Comparison of ENCODE assay signal across 8 cellular contexts in genomic region chr7:76317782-76318487, GRCh38. TPM values are rescaled to one million over a fixed set of nuclear protein-coding genes. Genes with fewer than 3 reads are reported as not detected.
DNase-seq lines count a peak whose midpoint lies in the region; ATAC-seq and TF ChIP-seq lines count a peak whose summit lies in the region.

No MANE protein-coding gene starts in this region.

- peak overlapping the region; percentile 84 for H3K9ac ChIP-seq in BLaER1

- H3K27me3 Mint-ChIP-seq in activated CD4-positive, alpha-beta T cell treated with anti-CD3 and anti-CD28 coated beads, Interleukin-2, amount 10 ng/mL, durations not matched to agents 24 days and 14 days: no peaks in the 10 kb centered on the region

- peaks cover 18% of the 10 kb centered on the region for H3K36me3 ChIP-seq in BLaER1
- peaks cover 0 to 8% of the 10 kb centered on the region in 2 donors for H3K36me3 ChIP-seq in left lung

- H3K27ac ChIP-seq in BLaER1 (peak overlapping the region; percentile 84), left lung (peak overlapping the region; percentile 86 to 91)

- ATAC-seq in GM19324 (IDR thresholded peaks at IDR 0.05; ENCODE audit: low FRiP score, unreplicated experiment) (peak; percentile 96), HG03460 (IDR thresholded peaks at IDR 0.05; ENCODE audit: unreplicated experiment) (peak; percentile 91), left lung (peak; percentile 94)

- H3K4me1 ChIP-seq in BLaER1: peaks cover 39% of the 10 kb centered on the region
- H3K4me1 ChIP-seq in left lung: peaks cover 0 to 18% of the 10 kb centered on the region in 2 donors

- H3K27me3 ChIP-seq in BLaER1 (no peaks in the 10 kb centered on the region), left lung (no peaks in the 10 kb centered on the region)

- H4K20me1 ChIP-seq in BLaER1: peaks cover 41% of the 10 kb centered on the region

- H3K4me2 ChIP-seq in BLaER1: peak overlapping the region; percentile 82

- TF ChIP-seq CTCF in left lung (IDR thresholded peaks at IDR 0.05): no peak

- DNase-seq in NCI-H526 (lab: John Stamatoyannopoulos, UW) (peak; percentile 90 to 99), cortex of kidney (lab: John Stamatoyannopoulos, UW) (peak; percentile 31), left lung (peak; percentile 98)
- peak; percentile 99 for DNase-seq in activated CD4-positive, alpha-beta T cell treated with anti-CD3 and anti-CD28 coated beads, Interleukin-2, amount 10 ng/mL, durations not matched to agents 24 days and 14 days
- peak; percentile 88 to 92 for DNase-seq in stimulated activated CD4-positive, alpha-beta T cell treated with anti-CD3 and anti-CD28 coated beads, Interleukin-2, amount 100 ng/mL, for 48 hours

- peak overlapping the region; percentile 100 for H3K27ac Mint-ChIP-seq in activated CD4-positive, alpha-beta T cell treated with anti-CD3 and anti-CD28 coated beads, Interleukin-2, amount 10 ng/mL, durations not matched to agents 24 days and 14 days

- H3K4me1 Mint-ChIP-seq in activated CD4-positive, alpha-beta T cell treated with anti-CD3 and anti-CD28 coated beads, Interleukin-2, amount 10 ng/mL, durations not matched to agents 24 days and 14 days: peaks cover 27% of the 10 kb centered on the region

- intact Hi-C loops in activated CD4-positive, alpha-beta T cell treated with anti-CD3 and anti-CD28 coated beads, Interleukin-2, amount 10 ng/mL, durations not matched to agents 24 days and 14 days (cut with micrococcal nuclease): loop anchor here (1.0 to 5.0 kb wide), 4 partner anchors 27 to 271 kb away; partner anchors contain the start of genes MDH2 and STYXL1
- intact Hi-C loops in left lung (cut with DNase I): loop anchor here in 1 of 2 donors (10.0 kb wide), 1 partner anchor 143 kb away; no protein-coding TSS in a partner anchor

- peaks cover 11% of the 10 kb centered on the region for H3K36me3 Mint-ChIP-seq in activated CD4-positive, alpha-beta T cell treated with anti-CD3 and anti-CD28 coated beads, Interleukin-2, amount 10 ng/mL, durations not matched to agents 24 days and 14 days (ENCODE audit: low read depth)

- H3K4me3 ChIP-seq in BLaER1 (peak overlapping the region; percentile 78), left lung (peak overlapping the region; percentile 54)

- H3K4me3 Mint-ChIP-seq in activated CD4-positive, alpha-beta T cell treated with anti-CD3 and anti-CD28 coated beads, Interleukin-2, amount 10 ng/mL, durations not matched to agents 24 days and 14 days: peak overlapping the region; percentile 93

- no peaks in the 10 kb centered on the region for H3K9me3 Mint-ChIP-seq in activated CD4-positive, alpha-beta T cell treated with anti-CD3 and anti-CD28 coated beads, Interleukin-2, amount 10 ng/mL, durations not matched to agents 24 days and 14 days

- H3K9me3 ChIP-seq in BLaER1: no peaks in the 10 kb centered on the region
- H3K9me3 ChIP-seq in left lung: no peaks in the 10 kb centered on the region

RNA-seq across cellular contexts. Expression of gene HSPB1, which starts 15.5 kb away (rescaled TPM):
- 112 and 117 TPM in 2 replicates for total RNA-seq in activated CD4-positive, alpha-beta T cell treated with anti-CD3 and anti-CD28 coated beads, Interleukin-2, amount 10 ng/mL, durations not matched to agents 24 days and 14 days
- 100 to 1,000 TPM; 482 to 951 TPM for total RNA-seq in left lung

RNA-seq across cellular contexts. Expression of gene YWHAG, which starts 40.9 kb away (rescaled TPM):
- 183 and 185 TPM in 2 replicates for total RNA-seq in activated CD4-positive, alpha-beta T cell treated with anti-CD3 and anti-CD28 coated beads, Interleukin-2, amount 10 ng/mL, durations not matched to agents 24 days and 14 days
- total RNA-seq in left lung: 100 to 1,000 TPM; 116 to 160 TPM

Comparison
In these comparisons a context has a peak if more than half of its experiments do, and no peak if none do; other contexts are left out.
1. Peak in every context shown above with its lines: DNase-seq, ATAC-seq, H3K4me3 ChIP-seq and H3K27ac ChIP-seq.
2. DNase-seq: peak in every context shown above with its lines; median percentile 99 in activated CD4-positive, alpha-beta T cell treated with anti-CD3 and anti-CD28 coated beads, Interleukin-2, amount 10 ng/mL, durations not matched to agents 24 days and 14 days; 98 in left lung; 94 in NCI-H526; 90 in stimulated activated CD4-positive, alpha-beta T cell treated with anti-CD3 and anti-CD28 coated beads, Interleukin-2, amount 100 ng/mL, for 48 hours; 31 in cortex of kidney.